9 cellular contexts compared by ENCODE assay signal in genomic region chr9:115209601-115210306, GRCh38.
DNase-seq lines count a peak whose midpoint lies in the region; ATAC-seq and TF ChIP-seq lines count a peak whose summit lies in the region.
"Had no signal": no experiment of that assay in that cellular context is flagged by ENCODE, and none has a peak within 500 bp of the region (broad histone marks: within the 10 kb centered on the region; RNA-seq: fewer than 3 reads in every experiment).

No MANE protein-coding gene starts in this region.

- H3K9me3 ChIP-seq in esophagus squamous epithelium = no peaks in the 10 kb centered on the region

- H3K27me3 ChIP-seq in esophagus squamous epithelium = no peaks in the 10 kb centered on the region

- H3K36me3 ChIP-seq in esophagus squamous epithelium = no peaks in the 10 kb centered on the region

- ATAC-seq in HG02840 (IDR thresholded peaks at IDR 0.05; ENCODE audit: low FRiP score, unreplicated experiment) = peak; percentile 57
- peak; percentile 48 for ATAC-seq in SK-N-SH treated with all-trans-retinoic acid at 6 μM for 48 hours

- H3K27ac ChIP-seq in esophagus squamous epithelium = no peak overlapping the region

- TF ChIP-seq CTCF in esophagus squamous epithelium (IDR thresholded peaks at IDR 0.05) = no peak

- intact Hi-C loops in esophagus squamous epithelium (cut with DNase I) = no loop called here

- DNase-seq in activated T-cell treated with anti-CD3 and anti-CD28 coated beads for 48 hours (ENCODE audit: low read depth) = peak; percentile 4
- DNase-seq in activated T-cell treated with anti-CD3 and anti-CD28 coated beads, Interleukin-2, amount 50 U/mL, for 1 hour = no peak
- peak; percentile 22 for DNase-seq in stimulated activated CD8-positive, alpha-beta memory T cell treated with anti-CD3 and anti-CD28 coated beads, Interleukin-4, amount 100 ng/mL, for 48 hours
- DNase-seq in midbrain (lab: John Stamatoyannopoulos, UW) = no peak
- DNase-seq in NCI-H2081 treated with DMSO at 0.1 percent for 48 hours (lab: John Stamatoyannopoulos, UW) = no peak
- DNase-seq in esophagus squamous epithelium (lab: John Stamatoyannopoulos, UW) = no peak
- DNase-seq: AML-193 had no signal

- WGBS in esophagus squamous epithelium, 2 donors = 23 to 60% methylated on average over 2 of the region's 2 CpGs

- H3K4me1 ChIP-seq in esophagus squamous epithelium = peaks cover 0 to 26% (median 0%) of the 10 kb centered on the region in 3 donors

- no peak for TF ChIP-seq POLR2A in esophagus squamous epithelium (IDR thresholded peaks at IDR 0.05)

- H3K4me3 ChIP-seq in esophagus squamous epithelium = no peak overlapping the region

TF ChIP-seq in SK-N-SH treated with all-trans-retinoic acid at 6 μM for 48 hours, 23 proteins besides CTCF, POLR2A, EP300 and RAD21:
- TF ChIP-seq CREB5 (CRISPR knock-in tag; IDR thresholded peaks at IDR 0.05; ENCODE audit: low read depth) (no peak), ESRRG (CRISPR knock-in tag; IDR thresholded peaks at IDR 0.05) (no peak), CSRNP3 (CRISPR knock-in tag; IDR thresholded peaks at IDR 0.05) (no peak), RARB (CRISPR knock-in tag; IDR thresholded peaks at IDR 0.05) (no peak), ARNTL (CRISPR knock-in tag; IDR thresholded peaks at IDR 0.05; ENCODE audit: borderline replicate concordance, low read depth) (no peak), ZFP3 (CRISPR knock-in tag; IDR thresholded peaks at IDR 0.05) (no peak), PATZ1 (CRISPR knock-in tag; IDR thresholded peaks at IDR 0.05; ENCODE audit: borderline replicate concordance) (0 out of 2 replicates have a peak, but pooled peaks have one; percentile 22), ISL1 (CRISPR knock-in tag; IDR thresholded peaks at IDR 0.05) (peak; percentile 64), OSR1 (CRISPR knock-in tag; IDR thresholded peaks at IDR 0.05) (no peak), TOX (CRISPR knock-in tag; IDR thresholded peaks at IDR 0.05; ENCODE audit: borderline replicate concordance) (peak; percentile 40; the same call in 1 of the 2 replicates), PPARA (CRISPR knock-in tag; IDR thresholded peaks at IDR 0.05; ENCODE audit: borderline replicate concordance) (no peak), GLIS3 (CRISPR knock-in tag; IDR thresholded peaks at IDR 0.05) (no peak)

Comparison
In these comparisons a context has a peak if more than half of its experiments do, and no peak if none do; other contexts are left out.
1. DNase-seq: peak in activated T-cell treated with anti-CD3 and anti-CD28 coated beads for 48 hours (single experiment) and stimulated activated CD8-positive, alpha-beta memory T cell treated with anti-CD3 and anti-CD28 coated beads, Interleukin-4, amount 100 ng/mL, for 48 hours (single experiment); none in activated T-cell treated with anti-CD3 and anti-CD28 coated beads, Interleukin-2, amount 50 U/mL, for 1 hour (single experiment), midbrain (single experiment), NCI-H2081 treated with DMSO at 0.1 percent for 48 hours (single experiment) and esophagus squamous epithelium (single experiment).